ENCODE assay signal across 8 cellular contexts in genomic region chr19:55339225-55340143, GRCh38.
DNase-seq lines count a peak whose midpoint lies in the region; ATAC-seq and FAIRE-seq lines count a peak whose summit lies in the region.

Gene KMT5C (plus strand): TSS chr19:55339876. CDS start chr19:55341937, 2,061 bp downstream.

- H3K4me1 Mint-ChIP-seq in effector memory CD8-positive, alpha-beta T cell (ENCODE audit: low read depth in 2 of 2): peaks cover 16 to 25% of the 10 kb centered on the region in 2 donors
- peaks cover 23% of the 10 kb centered on the region for H3K4me1 Mint-ChIP-seq in memory B cell

- peaks cover 48% of the 10 kb centered on the region for H3K36me3 Mint-ChIP-seq in effector memory CD8-positive, alpha-beta T cell (ENCODE audit: insufficient read depth)
- H3K36me3 Mint-ChIP-seq in memory B cell: peaks cover 3% of the 10 kb centered on the region

- peak within 1 kb of the TSS; percentile 99 to 100 for H3K27ac Mint-ChIP-seq in effector memory CD8-positive, alpha-beta T cell
- peak within 1 kb of the TSS; percentile 98 for H3K27ac Mint-ChIP-seq in memory B cell

- H3K9me3 Mint-ChIP-seq in effector memory CD8-positive, alpha-beta T cell: no peaks in the 10 kb centered on the region
- H3K9me3 Mint-ChIP-seq in memory B cell: no peaks in the 10 kb centered on the region

- peak; percentile 99 for FAIRE-seq in HTR-8/SVneo (lab: Jason Lieb, UNC)

- H3K27me3 Mint-ChIP-seq in effector memory CD8-positive, alpha-beta T cell: peaks cover 19 to 27% of the 10 kb centered on the region in 2 donors
- peaks cover 18% of the 10 kb centered on the region for H3K27me3 Mint-ChIP-seq in memory B cell

- ATAC-seq in GM21367 (IDR thresholded peaks at IDR 0.05; ENCODE audit: unreplicated experiment): peak; percentile 74
- peak; percentile 69 for ATAC-seq in effector memory CD8-positive, alpha-beta T cell (replicated peaks)
- ATAC-seq in memory B cell (ENCODE audit: low read depth): peak; percentile 72

- peak within 1 kb of the TSS; percentile 75 to 94 for H3K4me3 Mint-ChIP-seq in effector memory CD8-positive, alpha-beta T cell
- peak within 1 kb of the TSS; percentile 95 for H3K4me3 Mint-ChIP-seq in memory B cell

- peak; percentile 100 for DNase-seq in COR-L47 (lab: John Stamatoyannopoulos, UW)
- DNase-seq in HTR-8/SVneo (ENCODE audit: insufficient read length, low spot score): peak; percentile 99
- DNase-seq in NOMO-1 treated with dmso at 0.1 percent for 144 hours (lab: John Stamatoyannopoulos, UW; ENCODE audit: unreplicated experiment): peak; percentile 100
- peak; percentile 99 to 100 (median 100) for DNase-seq in activated CD8-positive, alpha-beta memory T cell treated with anti-CD3 and anti-CD28 coated beads for 48 hours (ENCODE audit: low read depth in 2 of 3, low spot score in 2 of 3)
- DNase-seq in effector memory CD8-positive, alpha-beta T cell: peak; percentile 100
- DNase-seq in memory B cell (ENCODE audit: low spot score in 2 of 2): peak; percentile 98 to 100
- peak; percentile 100 for DNase-seq in stimulated activated CD8-positive, alpha-beta memory T cell treated with anti-CD3 and anti-CD28 coated beads, Interleukin-12 subunit alpha, Interleukin-12 subunit beta, amount 100 ng/mL, for 24 hours (ENCODE audit: extremely low read depth)

Comparison
In these comparisons a context has a peak if more than half of its experiments do, and no peak if none do; other contexts are left out.
1. Peak in every context shown above with its lines: DNase-seq and ATAC-seq.